In the genomic region with DNA sequence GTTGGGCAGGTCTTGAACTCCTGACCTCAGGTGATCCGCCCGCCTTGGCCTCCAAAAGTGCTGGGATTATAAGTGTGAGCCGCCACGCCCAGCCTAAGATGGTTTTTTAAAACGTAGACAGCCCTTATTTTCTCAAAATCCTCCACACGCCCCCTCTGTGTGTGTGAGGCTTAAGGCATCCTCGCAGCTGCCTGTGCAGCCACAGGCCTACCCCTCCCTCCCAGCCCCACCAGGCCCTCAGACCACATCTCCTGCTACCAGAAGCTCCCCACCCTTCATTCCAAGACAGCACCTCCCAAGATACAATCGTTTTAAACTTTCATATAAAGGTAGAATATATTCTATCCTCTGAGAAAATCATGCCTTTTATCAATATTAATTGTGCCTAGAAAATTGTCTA, we compare ENCODE assay signal across 21 cellular contexts.
"Had no signal": no experiment of that assay in that cellular context is flagged by ENCODE, and none has a peak within 500 bp of the region (broad histone marks: within the 10 kb centered on the region; RNA-seq: fewer than 3 reads in every experiment).

No MANE protein-coding gene starts in this region.

- H3K27me3 ChIP-seq: MG63 had no signal

- DNase-seq: IMR-90, Karpas-422, KG1, MG63, NCI-H1092, NCI-H1105 treated with DMSO at 0.1 percent for 48 hours, NCI-H1436, NCI-H187, NCI-H2029, NCI-H2081 treated with DMSO at 0.1 percent for 48 hours, NCI-H2171, NCI-H226, NCI-H446, NCI-H510A, NCI-H524 treated with DMSO at 0.1 percent for 48 hours, NCI-H69, NCI-H774, RPMI8226, SHP77, SK-N-SH had no signal

- H3K36me3 ChIP-seq: MG63 had no signal

- ATAC-seq: HepG2 had no signal

- H3K9me3 ChIP-seq: MG63, SK-N-SH had no signal

- H3K9ac ChIP-seq: SK-N-SH had no signal

- H3K4me2 ChIP-seq: SK-N-SH had no signal

- H3K4me3 ChIP-seq: MG63 had no signal
